In the genomic region with DNA sequence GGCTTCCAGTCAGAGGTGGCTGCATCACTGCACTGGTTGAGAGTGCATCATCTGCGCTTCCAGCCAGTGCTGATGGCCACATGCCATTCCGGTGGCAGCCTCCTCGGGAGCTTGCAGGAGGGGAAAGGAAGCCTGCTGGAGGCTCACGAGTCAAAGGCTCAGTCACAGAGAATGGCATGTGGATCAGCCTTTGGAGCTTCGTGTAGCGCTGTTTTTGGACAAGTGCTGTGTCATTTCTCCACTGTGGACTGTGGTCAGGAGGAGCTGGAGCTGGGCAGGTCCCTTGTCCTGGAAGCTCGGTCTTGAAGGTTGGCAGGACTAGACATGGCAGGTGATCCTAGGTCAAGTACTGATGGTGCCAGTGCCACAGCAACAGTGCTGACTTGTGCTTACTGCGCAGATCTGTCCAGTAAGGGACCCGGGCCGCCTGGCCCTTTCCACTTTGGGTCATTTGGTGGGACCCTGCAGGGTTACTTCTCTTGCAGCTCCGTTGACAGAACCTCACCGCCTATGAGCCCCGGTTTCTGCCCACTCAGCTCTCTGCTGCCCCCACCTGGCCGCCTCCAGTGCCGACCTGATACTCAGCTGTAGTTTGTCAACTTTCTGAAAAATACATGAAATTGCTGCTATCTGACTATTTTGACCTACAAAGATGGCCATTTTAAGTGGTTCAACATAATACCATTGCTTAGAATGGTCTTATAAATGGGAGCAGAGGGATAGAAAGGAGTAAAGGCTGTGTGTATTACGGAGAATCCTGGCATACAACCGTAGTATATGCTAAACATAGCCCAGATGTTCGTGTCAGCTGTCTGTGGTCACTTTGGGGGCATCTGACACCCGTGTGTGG, we compare ENCODE assay signal across 9 cellular contexts. TPM values are rescaled to one million over a fixed set of nuclear protein-coding genes. Genes with fewer than 3 reads are reported as not detected.
DNase-seq lines count a peak whose midpoint lies in the region; ATAC-seq and TF ChIP-seq lines count a peak whose summit lies in the region.
"Had no signal": no experiment of that assay in that cellular context is flagged by ENCODE, and none has a peak within 500 bp of the region (broad histone marks: within the 10 kb centered on the region; RNA-seq: fewer than 3 reads in every experiment).

No MANE protein-coding gene starts in this region.

- H3K27ac Mint-ChIP-seq in activated B cell treated with CpG ODN at 0.5 μM for 24 hours, result no peak overlapping the region

- CTCF ChIA-PET in activated B cell treated with CpG ODN at 0.5 μM for 24 hours (lab: Charles Lee), result interaction anchor here (0.6 to 3.3 kb wide), 57 partner anchors 9 to 846 kb away, joined by 3 to 41 read pairs (median 4); a partner anchor contains a TSS

- no peaks in the 10 kb centered on the region for H3K9me3 Mint-ChIP-seq in activated B cell treated with CpG ODN at 0.5 μM for 24 hours

- no peaks in the 10 kb centered on the region for H3K36me3 Mint-ChIP-seq in activated B cell treated with CpG ODN at 0.5 μM for 24 hours (ENCODE audit: low read depth)

- H3K4me3 Mint-ChIP-seq in activated B cell treated with CpG ODN at 0.5 μM for 24 hours, result no peak overlapping the region

- POLR2A ChIA-PET in activated B cell treated with CpG ODN at 0.5 μM for 24 hours (lab: Charles Lee), result interaction anchor here (0.6 to 1.9 kb wide), 4 partner anchors 137 to 467 kb away, joined by 4 to 7 read pairs (median 6); a partner anchor contains a TSS

- peaks cover 10% of the 10 kb centered on the region for H3K4me1 Mint-ChIP-seq in activated B cell treated with CpG ODN at 0.5 μM for 24 hours

- intact Hi-C loops in activated B cell treated with CpG ODN at 0.5 μM for 24 hours (cut with micrococcal nuclease), result loop anchor here (1.0 to 5.0 kb wide), 10 partner anchors 138 to 468 kb away; a partner anchor contains a TSS

- ATAC-seq in activated B cell treated with CpG ODN at 0.5 μM for 24 hours (ENCODE audit: low read depth) (peak; percentile 96), HG02759 (IDR thresholded peaks at IDR 0.05; ENCODE audit: unreplicated experiment) (no peak)

- H3K27me3 Mint-ChIP-seq in activated B cell treated with CpG ODN at 0.5 μM for 24 hours, result no peaks in the 10 kb centered on the region

- in situ Hi-C loops in T47D (cut with HindIII; ENCODE audit: low pct_unique_long_range_greater_than_20kb, low sequenced_read_pairs), result no loop called here

- TF ChIP-seq CTCF in activated B cell treated with CpG ODN at 0.5 μM for 24 hours (IDR thresholded peaks at IDR 0.05), result peak; percentile 89

- peak; percentile 66 for DNase-seq in NK-92 treated with Interleukin-12 subunit alpha and Interleukin-12 subunit beta, amount 100 ng/mL, for 24 hours (lab: John Stamatoyannopoulos, UW)
- DNase-seq in NK-92 (lab: John Stamatoyannopoulos, UW; ENCODE audit: unreplicated experiment), result no peak
- DNase-seq in NCI-H1092 treated with DMSO at 0.1 percent for 48 hours (lab: John Stamatoyannopoulos, UW), result peak; percentile 33
- DNase-seq in activated B cell treated with CpG ODN at 0.5 μM for 24 hours, result peak; percentile 83
- peak; percentile 39 to 58 for DNase-seq in T47D (ENCODE audit: low read depth in 1 of 2, low spot score in 1 of 2)
- DNase-seq in iris pigment epithelial cell (ENCODE audit: low read depth), result peak; percentile 58
- peak; percentile 52 to 67 for DNase-seq in stimulated activated CD4-positive, alpha-beta T cell treated with anti-CD3 and anti-CD28 coated beads, Interleukin-15, amount 100 ng/mL, for 1 hour (ENCODE audit: low read depth in 1 of 2, low spot score in 1 of 2)

RNA-seq across cellular contexts. Expression of a gene that starts 27.6 kb away (rescaled TPM):
- 0.05 TPM in 1 of 2 replicates, not detected in the other for total RNA-seq in activated B cell treated with CpG ODN at 0.5 μM for 24 hours
- total RNA-seq: urinary bladder had no signal
